ENCODE assay signal across 18 cellular contexts in genomic region chr19:6222884-6223283, GRCh38. TPM values are rescaled to one million over a fixed set of nuclear protein-coding genes. Genes with fewer than 3 reads are reported as not detected.
DNase-seq lines count a peak whose midpoint lies in the region; ATAC-seq, FAIRE-seq and TF ChIP-seq lines count a peak whose summit lies in the region.
"Had no signal": no experiment of that assay in that cellular context is flagged by ENCODE, and none has a peak within 500 bp of the region (broad histone marks: within the 10 kb centered on the region; RNA-seq: fewer than 3 reads in every experiment).

No MANE protein-coding gene starts in this region.

- intact Hi-C loops in HepG2 (cut with micrococcal nuclease; ENCODE audit: unreplicated experiment) = no loop called here

- TF ChIP-seq RAD21 in HepG2 (CRISPR knock-in tag; IDR thresholded peaks at IDR 0.05) = no peak

- peaks cover 26% of the 10 kb centered on the region for H3K79me2 ChIP-seq in osteoblast (ENCODE audit: insufficient read depth, low read length)
- H3K79me2 ChIP-seq in HepG2 (ENCODE audit: insufficient read depth, low read length) = no peaks in the 10 kb centered on the region

- ATAC-seq in HepG2 = no peak
- no peak for ATAC-seq in GM21360 (IDR thresholded peaks at IDR 0.05; ENCODE audit: unreplicated experiment)
- no peak for ATAC-seq in GM18873 (IDR thresholded peaks at IDR 0.05; ENCODE audit: low FRiP score, unreplicated experiment)
- ATAC-seq: GM12878 had no signal

- H3K4me1 ChIP-seq in osteoblast (ENCODE audit: insufficient read depth, low read length) (peaks cover 14% of the 10 kb centered on the region), HepG2 (ENCODE audit: insufficient read depth, low read length) (no peaks in the 10 kb centered on the region)
- H3K4me1 ChIP-seq: prostate gland had no signal

- TF ChIP-seq EP300 in HepG2 (IDR thresholded peaks at IDR 0.05; ENCODE audit: low read depth in 2 of 2, low read length in 2 of 2) (no peak), HepG2 (CRISPR knock-in tag; IDR thresholded peaks at IDR 0.05; ENCODE audit: borderline replicate concordance) (no peak)

- H3K27ac ChIP-seq in osteoblast (ENCODE audit: low read depth, low read length) = no peak overlapping the region
- no peak overlapping the region for H3K27ac ChIP-seq in HepG2 (ENCODE audit: extremely low read length, insufficient read depth, low read length)
- H3K27ac ChIP-seq: neural progenitor cell, PC-9, prostate gland had no signal

- TF ChIP-seq CTCF in osteoblast (IDR thresholded peaks at IDR 0.05; ENCODE audit: extremely low read depth, low read depth, low read length) = no peak
- no peak for TF ChIP-seq CTCF in HepG2 (CRISPR knock-in tag; IDR thresholded peaks at IDR 0.05)

- POLR2A ChIA-PET in HepG2 (lab: Yijun Ruan, JAX) = no interaction called here

- in situ Hi-C loops in HepG2 (cut with HindIII; ENCODE audit: extremely low pct_ligation_motif_present, low pct_unique_long_range_greater_than_20kb) = no loop called here

- H3K4me2 ChIP-seq in osteoblast (ENCODE audit: insufficient read depth, low read length) (no peak overlapping the region), HepG2 (ENCODE audit: low read depth, low read length) (no peak overlapping the region)
- H3K4me2 ChIP-seq: neural progenitor cell, PC-9 had no signal

- no peak overlapping the region for H3K9ac ChIP-seq in HepG2 (ENCODE audit: insufficient read depth, low read depth, low read length)
- H3K9ac ChIP-seq: neural progenitor cell had no signal

- FAIRE-seq in HepG2 (lab: Jason Lieb, UNC) = no peak
- FAIRE-seq: GM12878 had no signal

- no peaks in the 10 kb centered on the region for H3K9me3 ChIP-seq in osteoblast (ENCODE audit: low read depth, low read length)
- no peaks in the 10 kb centered on the region for H3K9me3 ChIP-seq in HepG2 (ENCODE audit: low read length)
- H3K9me3 ChIP-seq: prostate gland had no signal

- peaks cover 62% of the 10 kb centered on the region for H4K20me1 ChIP-seq in osteoblast (ENCODE audit: insufficient read depth, low read length)
- no peaks in the 10 kb centered on the region for H4K20me1 ChIP-seq in HepG2 (ENCODE audit: insufficient read depth, low read length)

- DNase-seq in A172 (ENCODE audit: low spot score) (peak; percentile 84), ELR (ENCODE audit: low read depth) (peak; percentile 27), dermis blood vessel endothelial cell (peak; percentile 61), osteoblast (ENCODE audit: insufficient read length, low spot score, missing footprints) (peak; percentile 95), HepG2 (ENCODE audit: low spot score) (no peak), NCI-H1092 treated with DMSO at 0.1 percent for 48 hours (lab: John Stamatoyannopoulos, UW) (no peak)
- DNase-seq: amniotic stem cell; CD4-positive, alpha-beta T cell; erythroblast; NCI-H2227 treated with DMSO at 0.1 percent for 48 hours; NCI-H82; PC-9; stimulated activated CD4-positive, alpha-beta T cell treated with anti-CD3 and anti-CD28 coated beads, Interleukin-12 subunit alpha, Interleukin-12 subunit beta, amount 100 ng/mL, for 4 hours had no signal

- no TSS peak for BruUV-seq in HepG2 (replicated peaks; lab: Mats Ljungman, UMichigan)

- H3K27me3 ChIP-seq in osteoblast (ENCODE audit: insufficient read depth, low read length) (no peaks in the 10 kb centered on the region), HepG2 (ENCODE audit: control insufficient read depth in 1 of 2, insufficient read depth in 2 of 2, low read length in 2 of 2) (no peaks in the 10 kb centered on the region)
- H3K27me3 ChIP-seq: neural progenitor cell had no signal

- no peak for TF ChIP-seq POLR2A in HepG2 (IDR thresholded peaks at IDR 0.05; ENCODE audit: insufficient read depth in 1 of 2, low read depth in 2 of 2, low read length in 2 of 2)

- CTCF ChIA-PET in HepG2 (lab: Yijun Ruan, JAX; ENCODE audit: low intra/inter-chr PET ratio, low total read pairs) = no interaction called here

- no peak overlapping the region for H2AFZ ChIP-seq in osteoblast (ENCODE audit: low read length)
- H2AFZ ChIP-seq in HepG2 (ENCODE audit: low read length) = no peak overlapping the region
- H2AFZ ChIP-seq: neural progenitor cell, PC-9 had no signal

- H3K4me3 ChIP-seq in osteoblast (ENCODE audit: insufficient read depth, low read length) (no peak overlapping the region), HepG2 (replicated peaks in 1 of 3; ENCODE audit: insufficient read depth in 1 of 3, low read depth in 2 of 3, low read length in 3 of 3) (no peak overlapping the region)
- H3K4me3 ChIP-seq: GM12878, neural progenitor cell, PC-9, prostate gland had no signal

- H3K36me3 ChIP-seq in osteoblast (ENCODE audit: insufficient read depth, low read length) (peaks cover 37% of the 10 kb centered on the region), HepG2 (replicated peaks in 1 of 2; ENCODE audit: control insufficient read depth in 1 of 2, insufficient read depth in 2 of 2, low read length in 2 of 2) (peaks cover 23 to 47% of the 10 kb centered on the region in 2 experiments)
- H3K36me3 ChIP-seq: neural progenitor cell had no signal

- WGBS in HepG2 (ENCODE audit: low lambda C conversion rate) = 98% methylated on average over 13 of the region's 18 CpGs

TF ChIP-seq in HepG2, 621 proteins besides CTCF, POLR2A, EP300 and RAD21 (continues in another document):
- no peak for TF ChIP-seq ZFY (CRISPR knock-in tag; IDR thresholded peaks at IDR 0.05)
- TF ChIP-seq MZF1 (CRISPR knock-in tag; IDR thresholded peaks at IDR 0.05; ENCODE audit: borderline replicate concordance) = no peak
- no peak for TF ChIP-seq NR2C2 (CRISPR knock-in tag; IDR thresholded peaks at IDR 0.05; ENCODE audit: borderline replicate concordance)
- TF ChIP-seq KDM4B (CRISPR knock-in tag; IDR thresholded peaks at IDR 0.05) = no peak
- no peak for TF ChIP-seq ZNF713 (CRISPR knock-in tag; IDR thresholded peaks at IDR 0.05)
- no peak for TF ChIP-seq MIXL1 (CRISPR knock-in tag; IDR thresholded peaks at IDR 0.05)
- no peak for TF ChIP-seq ZNF430 (CRISPR knock-in tag; IDR thresholded peaks at IDR 0.05)
- TF ChIP-seq U2AF1 (optimal IDR thresholded peaks at IDR 0.05; ENCODE audit: low read depth, low read length) = no peak
- TF ChIP-seq ZNF557 (CRISPR knock-in tag; IDR thresholded peaks at IDR 0.05) = no peak
- no peak for TF ChIP-seq SMAD1 (CRISPR knock-in tag; IDR thresholded peaks at IDR 0.05; ENCODE audit: borderline replicate concordance, low read depth)
- TF ChIP-seq MTERF4 (CRISPR knock-in tag; IDR thresholded peaks at IDR 0.05) = no peak
- no peak for TF ChIP-seq NFRKB (IDR thresholded peaks at IDR 0.05)
- TF ChIP-seq MAFF (IDR thresholded peaks at IDR 0.05; ENCODE audit: low read depth, low read length) = no peak
- TF ChIP-seq ZNF580 (CRISPR knock-in tag; IDR thresholded peaks at IDR 0.05; ENCODE audit: borderline replicate concordance, low read depth) = no peak

RNA-seq across cellular contexts. Expression of gene MLLT1, which starts 56.9 kb away (rescaled TPM):
- 14.4 and 16.1 TPM in 2 replicates for total RNA-seq in A172 (2014; rRNA removed; shearing (Covaris generic))
- total RNA-seq in dermis blood vessel endothelial cell (5.1 and 13.2 TPM in 2 replicates), osteoblast (14.7 and 15.9 TPM in 2 replicates), HepG2 (2016; rRNA removed; fragmentation: Illumina TruSeq; extraction: Trizol) (11.6 and 12.2 TPM in 2 replicates)
- total RNA-seq in HepG2 (2016; cell fraction: cytosol; rRNA removed; fragmentation: Illumina TruSeq; extraction: Trizol; ENCODE audit: low read depth) = 8.6 and 9.6 TPM in 2 replicates
- 9.5 and 12.5 TPM in 2 replicates for total RNA-seq in HepG2 (2016; cell fraction: insoluble cytoplasmic fraction; rRNA removed; fragmentation: Illumina TruSeq; extraction: Trizol)
- total RNA-seq in HepG2 (2016; cell fraction: membrane; rRNA removed; fragmentation: Illumina TruSeq; extraction: Trizol) = 12.7 and 15.3 TPM in 2 replicates
- total RNA-seq in HepG2 (2016; cell fraction: nucleus; rRNA removed; fragmentation: Illumina TruSeq; extraction: Trizol) = 8.8 and 10.0 TPM in 2 replicates
- polyA plus RNA-seq in HepG2 (2011; rRNA removed) = 11.7 and 12.7 TPM in 2 replicates
- polyA plus RNA-seq in HepG2 (2011; cell fraction: cytosol; rRNA removed) = 7.4 and 11.8 TPM in 2 replicates
- polyA plus RNA-seq in HepG2 (2011; cell fraction: nucleus; rRNA removed) = 27.2 and 40.6 TPM in 2 replicates
- 11.3 and 13.5 TPM in 2 replicates for polyA plus RNA-seq in HepG2 (2012)
- polyA plus RNA-seq in HepG2 (2016; cell fraction: cytosol; fragmentation: Illumina TruSeq; extraction: Trizol; ENCODE audit: low read depth) = 4.7 and 6.0 TPM in 2 replicates
- polyA plus RNA-seq in HepG2 (2016; cell fraction: insoluble cytoplasmic fraction; fragmentation: Illumina TruSeq; extraction: Trizol; ENCODE audit: low read depth) = 21.6 and 27.3 TPM in 2 replicates
- polyA plus RNA-seq in HepG2 (2016; cell fraction: membrane; fragmentation: Illumina TruSeq; extraction: Trizol; ENCODE audit: low read depth) = 15.1 and 15.5 TPM in 2 replicates
- polyA plus RNA-seq in HepG2 (2016; cell fraction: nucleus; fragmentation: Illumina TruSeq; extraction: Trizol; ENCODE audit: insufficient read depth, low read depth) = 29.9 and 38.7 TPM in 2 replicates
- 22.8 and 26.1 TPM in 2 replicates for polyA minus RNA-seq in HepG2 (2011; rRNA and poly(A)+ RNA removed; ENCODE audit: low replicate concordance)
- 20.7 and 22.7 TPM in 2 replicates for polyA minus RNA-seq in HepG2 (2011; cell fraction: cytosol; rRNA and poly(A)+ RNA removed)
- polyA minus RNA-seq in HepG2 (2011; cell fraction: nucleus; rRNA and poly(A)+ RNA removed) = 5.4 and 5.6 TPM in 2 replicates

Comparison
In these comparisons a context has a peak if more than half of its experiments do, and no peak if none do; other contexts are left out.
1. DNase-seq: peak in A172 (single experiment), ELR (single experiment), dermis blood vessel endothelial cell (single experiment) and osteoblast (single experiment); none in HepG2 (single experiment) and NCI-H1092 treated with DMSO at 0.1 percent for 48 hours (single experiment).